Comparison of ENCODE assay signal across 28 cellular contexts in the genomic region with DNA sequence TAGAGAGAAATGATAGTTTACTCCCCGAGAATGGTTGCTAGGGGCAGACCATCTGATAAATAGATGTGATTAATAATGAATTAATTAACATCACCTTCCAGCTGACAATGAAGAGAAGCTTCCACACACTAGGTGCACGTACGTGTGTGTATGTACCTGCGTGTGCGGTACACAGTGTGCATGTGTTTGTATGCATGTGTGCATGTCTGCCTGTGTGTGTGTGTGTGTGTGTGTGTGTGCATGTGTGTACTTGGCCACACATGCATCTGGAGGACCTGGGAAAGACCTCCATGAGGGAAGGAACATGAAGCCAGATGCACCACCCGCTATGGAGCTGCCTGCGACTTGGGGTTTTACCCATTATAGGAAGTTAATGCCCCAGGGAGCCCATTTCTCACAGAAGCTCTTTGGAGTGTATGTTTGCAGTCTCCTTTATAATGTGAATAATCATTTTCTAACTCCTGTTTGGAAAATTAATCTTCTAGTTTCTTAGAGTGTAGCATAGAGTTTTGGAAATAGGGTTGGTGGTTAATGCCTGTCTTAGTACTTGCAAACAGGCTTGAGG.
"Had no signal": no experiment of that assay in that cellular context is flagged by ENCODE, and none has a peak within 500 bp of the region (broad histone marks: within the 10 kb centered on the region; RNA-seq: fewer than 3 reads in every experiment).

No MANE protein-coding gene starts in this region.

- DNase-seq: activated CD4-positive, alpha-beta T cell treated with anti-CD3 and anti-CD28 coated beads for 48 hours; activated CD4-positive, alpha-beta T cell treated with anti-CD3 and anti-CD28 coated beads, Interleukin-2, amount 50 U/mL, for 4 hours; activated CD4-positive, CD25-positive, alpha-beta regulatory T cell treated with anti-CD3 and anti-CD28 coated beads, Interleukin-2, amount 50 U/mL, for 72 hours; activated CD8-positive, alpha-beta memory T cell treated with anti-CD3 and anti-CD28 coated beads, Interleukin-2, amount 10 ng/mL, durations not matched to agents 7 days and 5 days; activated CD8-positive, alpha-beta T cell treated with anti-CD3 and anti-CD28 coated beads, Interleukin-2, amount 10 ng/mL, durations not matched to agents 7 days and 5 days; activated effector memory CD4-positive, alpha-beta T cell treated with Interleukin-2 at 50 U/mL for 16 hours; activated naive CD4-positive, alpha-beta T cell; activated T-cell treated with anti-CD3 and anti-CD28 coated beads, Interleukin-2, amount 50 U/mL, for 24 hours; aorta; central memory CD4-positive, alpha-beta T cell; Karpas-422; NCI-H1092; NCI-H1417; NCI-H1694; NCI-H2029; NCI-H2107; NCI-H510A treated with DMSO at 0.1 percent for 48 hours; NCI-H69; NK-92 treated with Interleukin-12 subunit alpha and Interleukin-12 subunit beta, amount 100 ng/mL, for 24 hours; Peyer's patch; Right ventricle myocardium superior; SJCRH30; SK-N-SH; T-helper 1 cell had no signal

- ATAC-seq: activated CD8-positive, alpha-beta memory T cell treated with anti-CD3 and anti-CD28 coated beads, Interleukin-2, amount 10 ng/mL, durations not matched to agents 7 days and 5 days; activated CD8-positive, alpha-beta T cell treated with anti-CD3 and anti-CD28 coated beads, Interleukin-2, amount 10 ng/mL, durations not matched to agents 7 days and 5 days had no signal

- H3K36me3 Mint-ChIP-seq: activated CD8-positive, alpha-beta memory T cell treated with anti-CD3 and anti-CD28 coated beads, Interleukin-2, amount 10 ng/mL, durations not matched to agents 7 days and 5 days; activated naive CD4-positive, alpha-beta T cell treated with anti-CD3 and anti-CD28 coated beads, Interleukin-2, amount 50 U/mL, for 24 hours had no signal

- H3K4me3 Mint-ChIP-seq: activated CD8-positive, alpha-beta memory T cell treated with anti-CD3 and anti-CD28 coated beads, Interleukin-2, amount 10 ng/mL, durations not matched to agents 7 days and 5 days; activated CD8-positive, alpha-beta T cell treated with anti-CD3 and anti-CD28 coated beads, Interleukin-2, amount 10 ng/mL, durations not matched to agents 7 days and 5 days; activated naive CD4-positive, alpha-beta T cell treated with anti-CD3 and anti-CD28 coated beads, Interleukin-2, amount 50 U/mL, for 24 hours; activated T-cell treated with anti-CD3 and anti-CD28 coated beads, Interleukin-2, amount 50 U/mL, for 24 hours; activated T-helper 1 cell treated with anti-CD3 and anti-CD28 coated beads, Interleukin-12 subunit alpha, Interleukin-12 subunit beta, Interleukin-2, Interleukin-4 antibody, amounts not matched to agents 30 ng/mL and 10 ng/mL and 1 ng/mL, durations not matched to agents 14 hours and 24 hours and 36 hours had no signal

- H3K9me3 Mint-ChIP-seq: activated naive CD4-positive, alpha-beta T cell treated with anti-CD3 and anti-CD28 coated beads, Interleukin-2, amount 50 U/mL, for 24 hours; activated T-cell treated with anti-CD3 and anti-CD28 coated beads, Interleukin-2, amount 50 U/mL, for 24 hours; activated T-helper 1 cell treated with anti-CD3 and anti-CD28 coated beads, Interleukin-12 subunit alpha, Interleukin-12 subunit beta, Interleukin-2, Interleukin-4 antibody, amounts not matched to agents 30 ng/mL and 10 ng/mL and 1 ng/mL, durations not matched to agents 14 hours and 24 hours and 36 hours had no signal

- H3K4me3 ChIP-seq: Peyer's patch, SJCRH30 had no signal

- FAIRE-seq: bronchial epithelial cell had no signal

- H3K36me3 ChIP-seq: Peyer's patch, SJCRH30 had no signal

- H3K9ac ChIP-seq: SK-N-SH had no signal

- H3K4me2 ChIP-seq: SK-N-SH had no signal

- H3K9me2 ChIP-seq: SK-N-SH had no signal

- H3K9me3 ChIP-seq: Peyer's patch, SJCRH30, SK-N-SH had no signal

- H3K4me1 Mint-ChIP-seq: activated CD8-positive, alpha-beta memory T cell treated with anti-CD3 and anti-CD28 coated beads, Interleukin-2, amount 10 ng/mL, durations not matched to agents 7 days and 5 days; activated naive CD4-positive, alpha-beta T cell treated with anti-CD3 and anti-CD28 coated beads, Interleukin-2, amount 50 U/mL, for 24 hours had no signal

- H3K27ac Mint-ChIP-seq: activated CD8-positive, alpha-beta memory T cell treated with anti-CD3 and anti-CD28 coated beads, Interleukin-2, amount 10 ng/mL, durations not matched to agents 7 days and 5 days; activated CD8-positive, alpha-beta T cell treated with anti-CD3 and anti-CD28 coated beads, Interleukin-2, amount 10 ng/mL, durations not matched to agents 7 days and 5 days; activated naive CD4-positive, alpha-beta T cell treated with anti-CD3 and anti-CD28 coated beads, Interleukin-2, amount 50 U/mL, for 24 hours; activated T-cell treated with anti-CD3 and anti-CD28 coated beads, Interleukin-2, amount 50 U/mL, for 24 hours; activated T-helper 1 cell treated with anti-CD3 and anti-CD28 coated beads, Interleukin-12 subunit alpha, Interleukin-12 subunit beta, Interleukin-2, Interleukin-4 antibody, amounts not matched to agents 30 ng/mL and 10 ng/mL and 1 ng/mL, durations not matched to agents 14 hours and 24 hours and 36 hours had no signal

- H3K27ac ChIP-seq: Peyer's patch, RWPE1, SJCRH30 had no signal

- H3K27me3 ChIP-seq: Peyer's patch had no signal

- H3K4me1 ChIP-seq: Peyer's patch, SJCRH30 had no signal
